Comparison of ENCODE assay signal across 1 cellular context in genomic region chr19:45881909-45882528, GRCh38.
TF ChIP-seq lines count a peak whose summit lies in the region.

No MANE protein-coding gene starts in this region.

TF ChIP-seq in HepG2, 621 proteins besides CTCF, POLR2A, EP300 and RAD21 (continued from another document and continues in another):
- TF ChIP-seq, protein P1, sequence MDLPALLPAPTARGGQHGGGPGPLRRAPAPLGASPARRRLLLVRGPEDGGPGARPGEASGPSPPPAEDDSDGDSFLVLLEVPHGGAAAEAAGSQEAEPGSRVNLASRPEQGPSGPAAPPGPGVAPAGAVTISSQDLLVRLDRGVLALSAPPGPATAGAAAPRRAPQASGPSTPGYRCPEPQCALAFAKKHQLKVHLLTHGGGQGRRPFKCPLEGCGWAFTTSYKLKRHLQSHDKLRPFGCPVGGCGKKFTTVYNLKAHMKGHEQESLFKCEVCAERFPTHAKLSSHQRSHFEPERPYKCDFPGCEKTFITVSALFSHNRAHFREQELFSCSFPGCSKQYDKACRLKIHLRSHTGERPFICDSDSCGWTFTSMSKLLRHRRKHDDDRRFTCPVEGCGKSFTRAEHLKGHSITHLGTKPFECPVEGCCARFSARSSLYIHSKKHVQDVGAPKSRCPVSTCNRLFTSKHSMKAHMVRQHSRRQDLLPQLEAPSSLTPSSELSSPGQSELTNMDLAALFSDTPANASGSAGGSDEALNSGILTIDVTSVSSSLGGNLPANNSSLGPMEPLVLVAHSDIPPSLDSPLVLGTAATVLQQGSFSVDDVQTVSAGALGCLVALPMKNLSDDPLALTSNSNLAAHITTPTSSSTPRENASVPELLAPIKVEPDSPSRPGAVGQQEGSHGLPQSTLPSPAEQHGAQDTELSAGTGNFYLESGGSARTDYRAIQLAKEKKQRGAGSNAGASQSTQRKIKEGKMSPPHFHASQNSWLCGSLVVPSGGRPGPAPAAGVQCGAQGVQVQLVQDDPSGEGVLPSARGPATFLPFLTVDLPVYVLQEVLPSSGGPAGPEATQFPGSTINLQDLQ (CRISPR knock-in tag; IDR thresholded peaks at IDR 0.05) = no peak
- TF ChIP-seq ZNF781 (CRISPR knock-in tag; IDR thresholded peaks at IDR 0.05; ENCODE audit: borderline replicate concordance, not compliant biosample characterization) (no peak), NCOA5 (CRISPR knock-in tag; IDR thresholded peaks at IDR 0.05) (no peak), KLF15 (CRISPR knock-in tag; IDR thresholded peaks at IDR 0.05; ENCODE audit: borderline replicate concordance) (no peak; the same call in 1 of the 2 replicates), RERE (CRISPR knock-in tag; IDR thresholded peaks at IDR 0.05; ENCODE audit: low read depth) (peak; percentile 68), MLLT10 (CRISPR knock-in tag; IDR thresholded peaks at IDR 0.05) (no peak), ZNF598 (CRISPR knock-in tag; IDR thresholded peaks at IDR 0.05; ENCODE audit: borderline replicate concordance) (no peak), REL (CRISPR knock-in tag; conservative IDR thresholded peaks at IDR 0.05) (no peak; the same call in 1 of the 2 replicates), ZNF672 (CRISPR knock-in tag; IDR thresholded peaks at IDR 0.05) (no peak), NBN (conservative IDR thresholded peaks at IDR 0.05) (no peak), ZNF274 (CRISPR knock-in tag; IDR thresholded peaks at IDR 0.05) (no peak), ZNF558 (CRISPR knock-in tag; IDR thresholded peaks at IDR 0.05; ENCODE audit: borderline replicate concordance) (0 out of 2 replicates have a peak, but pooled peaks have one; percentile 29), HDAC2 (CRISPR knock-in tag; IDR thresholded peaks at IDR 0.05) (peak; percentile 79), KAT8 (CRISPR knock-in tag; IDR thresholded peaks at IDR 0.05) (peak; percentile 65), XRCC5 (optimal IDR thresholded peaks at IDR 0.05; ENCODE audit: low read length) (peak; percentile 79), ZNF788 (CRISPR knock-in tag; IDR thresholded peaks at IDR 0.05; ENCODE audit: borderline replicate concordance) (peak; percentile 50; the same call in 1 of the 2 replicates), MED8 (CRISPR knock-in tag; IDR thresholded peaks at IDR 0.05; ENCODE audit: insufficient replicate concordance) (peak; percentile 53), ZNF790 (CRISPR knock-in tag; IDR thresholded peaks at IDR 0.05; ENCODE audit: borderline replicate concordance) (no peak; the same call in 1 of the 2 replicates), DR1 (CRISPR knock-in tag; IDR thresholded peaks at IDR 0.05) (no peak), ZNF350 (CRISPR knock-in tag; IDR thresholded peaks at IDR 0.05; ENCODE audit: borderline replicate concordance, low read depth) (0 out of 2 replicates have a peak, but pooled peaks have one; percentile 22), BHLHE40 (IDR thresholded peaks at IDR 0.05; ENCODE audit: low read length) (no peak), ZNF446 (CRISPR knock-in tag; IDR thresholded peaks at IDR 0.05) (0 out of 2 replicates have a peak, but pooled peaks have one; percentile 62), HNF4A (CRISPR knock-in tag; IDR thresholded peaks at IDR 0.05) (peak; percentile 50), MTF2 (CRISPR knock-in tag; IDR thresholded peaks at IDR 0.05; ENCODE audit: borderline replicate concordance) (no peak), CEBPZ (IDR thresholded peaks at IDR 0.05; ENCODE audit: low read length) (no peak), ZNF674 (CRISPR knock-in tag; IDR thresholded peaks at IDR 0.05; ENCODE audit: low read depth) (no peak), ZFP1 (CRISPR knock-in tag; IDR thresholded peaks at IDR 0.05) (0 out of 2 replicates have a peak, but pooled peaks have one; percentile 36), ZNF264 (CRISPR knock-in tag; IDR thresholded peaks at IDR 0.05) (0 out of 2 replicates have a peak, but pooled peaks have one; percentile 45), ZNF713 (CRISPR knock-in tag; IDR thresholded peaks at IDR 0.05) (peak; percentile 66; the same call in 1 of the 2 replicates), ZBTB37 (CRISPR knock-in tag; IDR thresholded peaks at IDR 0.05) (0 out of 2 replicates have a peak, but pooled peaks have one; percentile 44), YEATS4 (CRISPR knock-in tag; IDR thresholded peaks at IDR 0.05; ENCODE audit: borderline replicate concordance) (no peak), HES4 (CRISPR knock-in tag; IDR thresholded peaks at IDR 0.05; ENCODE audit: borderline replicate concordance) (no peak), JUN (CRISPR knock-in tag; IDR thresholded peaks at IDR 0.05) (no peak), ZC3H13 (CRISPR knock-in tag; IDR thresholded peaks at IDR 0.05) (peak; percentile 61; the same call in 1 of the 2 replicates), ZNF326 (CRISPR knock-in tag; IDR thresholded peaks at IDR 0.05; ENCODE audit: borderline replicate concordance) (no peak), ZNF7 (CRISPR knock-in tag; IDR thresholded peaks at IDR 0.05) (no peak), TMF1 (CRISPR knock-in tag; IDR thresholded peaks at IDR 0.05; ENCODE audit: low read depth) (peak; percentile 58; the same call in 1 of the 2 replicates)
- TF ChIP-seq, protein P2, sequence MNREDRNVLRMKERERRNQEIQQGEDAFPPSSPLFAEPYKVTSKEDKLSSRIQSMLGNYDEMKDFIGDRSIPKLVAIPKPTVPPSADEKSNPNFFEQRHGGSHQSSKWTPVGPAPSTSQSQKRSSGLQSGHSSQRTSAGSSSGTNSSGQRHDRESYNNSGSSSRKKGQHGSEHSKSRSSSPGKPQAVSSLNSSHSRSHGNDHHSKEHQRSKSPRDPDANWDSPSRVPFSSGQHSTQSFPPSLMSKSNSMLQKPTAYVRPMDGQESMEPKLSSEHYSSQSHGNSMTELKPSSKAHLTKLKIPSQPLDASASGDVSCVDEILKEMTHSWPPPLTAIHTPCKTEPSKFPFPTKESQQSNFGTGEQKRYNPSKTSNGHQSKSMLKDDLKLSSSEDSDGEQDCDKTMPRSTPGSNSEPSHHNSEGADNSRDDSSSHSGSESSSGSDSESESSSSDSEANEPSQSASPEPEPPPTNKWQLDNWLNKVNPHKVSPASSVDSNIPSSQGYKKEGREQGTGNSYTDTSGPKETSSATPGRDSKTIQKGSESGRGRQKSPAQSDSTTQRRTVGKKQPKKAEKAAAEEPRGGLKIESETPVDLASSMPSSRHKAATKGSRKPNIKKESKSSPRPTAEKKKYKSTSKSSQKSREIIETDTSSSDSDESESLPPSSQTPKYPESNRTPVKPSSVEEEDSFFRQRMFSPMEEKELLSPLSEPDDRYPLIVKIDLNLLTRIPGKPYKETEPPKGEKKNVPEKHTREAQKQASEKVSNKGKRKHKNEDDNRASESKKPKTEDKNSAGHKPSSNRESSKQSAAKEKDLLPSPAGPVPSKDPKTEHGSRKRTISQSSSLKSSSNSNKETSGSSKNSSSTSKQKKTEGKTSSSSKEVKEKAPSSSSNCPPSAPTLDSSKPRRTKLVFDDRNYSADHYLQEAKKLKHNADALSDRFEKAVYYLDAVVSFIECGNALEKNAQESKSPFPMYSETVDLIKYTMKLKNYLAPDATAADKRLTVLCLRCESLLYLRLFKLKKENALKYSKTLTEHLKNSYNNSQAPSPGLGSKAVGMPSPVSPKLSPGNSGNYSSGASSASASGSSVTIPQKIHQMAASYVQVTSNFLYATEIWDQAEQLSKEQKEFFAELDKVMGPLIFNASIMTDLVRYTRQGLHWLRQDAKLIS (CRISPR knock-in tag; IDR thresholded peaks at IDR 0.05) = no peak
- TF ChIP-seq, protein P3, sequence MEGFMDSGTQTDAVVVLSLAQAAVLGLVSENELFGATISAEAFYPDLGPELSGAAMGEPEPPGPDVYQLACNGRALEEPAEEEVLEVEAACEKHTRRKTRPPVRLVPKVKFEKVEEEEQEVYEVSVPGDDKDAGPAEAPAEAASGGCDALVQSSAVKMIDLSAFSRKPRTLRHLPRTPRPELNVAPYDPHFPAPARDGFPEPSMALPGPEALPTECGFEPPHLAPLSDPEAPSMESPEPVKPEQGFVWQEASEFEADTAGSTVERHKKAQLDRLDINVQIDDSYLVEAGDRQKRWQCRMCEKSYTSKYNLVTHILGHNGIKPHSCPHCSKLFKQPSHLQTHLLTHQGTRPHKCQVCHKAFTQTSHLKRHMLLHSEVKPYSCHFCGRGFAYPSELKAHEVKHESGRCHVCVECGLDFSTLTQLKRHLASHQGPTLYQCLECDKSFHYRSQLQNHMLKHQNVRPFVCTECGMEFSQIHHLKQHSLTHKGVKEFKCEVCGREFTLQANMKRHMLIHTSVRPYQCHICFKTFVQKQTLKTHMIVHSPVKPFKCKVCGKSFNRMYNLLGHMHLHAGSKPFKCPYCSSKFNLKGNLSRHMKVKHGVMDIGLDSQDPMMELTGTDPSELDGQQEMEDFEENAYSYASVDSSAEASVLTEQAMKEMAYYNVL (CRISPR knock-in tag; IDR thresholded peaks at IDR 0.05; ENCODE audit: borderline replicate concordance) = no peak
- TF ChIP-seq, protein P4, sequence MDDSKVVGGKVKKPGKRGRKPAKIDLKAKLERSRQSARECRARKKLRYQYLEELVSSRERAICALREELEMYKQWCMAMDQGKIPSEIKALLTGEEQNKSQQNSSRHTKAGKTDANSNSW (CRISPR knock-in tag; IDR thresholded peaks at IDR 0.05; ENCODE audit: borderline replicate concordance) = no peak
- TF ChIP-seq, protein P5, sequence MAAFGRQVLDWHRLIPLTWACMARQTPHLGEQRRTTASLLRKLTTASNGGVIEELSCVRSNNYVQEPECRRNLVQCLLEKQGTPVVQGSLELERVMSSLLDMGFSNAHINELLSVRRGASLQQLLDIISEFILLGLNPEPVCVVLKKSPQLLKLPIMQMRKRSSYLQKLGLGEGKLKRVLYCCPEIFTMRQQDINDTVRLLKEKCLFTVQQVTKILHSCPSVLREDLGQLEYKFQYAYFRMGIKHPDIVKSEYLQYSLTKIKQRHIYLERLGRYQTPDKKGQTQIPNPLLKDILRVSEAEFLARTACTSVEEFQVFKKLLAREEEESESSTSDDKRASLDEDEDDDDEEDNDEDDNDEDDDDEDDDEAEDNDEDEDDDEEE (CRISPR knock-in tag; IDR thresholded peaks at IDR 0.05) = 0 out of 2 replicates have a peak, but pooled peaks have one; percentile 61
